In genomic region chr6:142232206-142233044, GRCh38 we compare ENCODE assay signal across 8 cellular contexts.
DNase-seq lines count a peak whose midpoint lies in the region; ATAC-seq and TF ChIP-seq lines count a peak whose summit lies in the region.
"Not testable (repeated sequence)": the region's sequence is repeated elsewhere in the genome, so short reads cannot be mapped to it uniquely, and the experiment has no call there.

No MANE protein-coding gene starts in this region.

- not testable (repeated sequence) for H3K4me3 ChIP-seq in BJ (ENCODE audit: low read depth, low read length); NB4 (ENCODE audit: low read depth, low read length); RWPE2 (ENCODE audit: severe bottlenecking); lower lobe of right lung

- DNase-seq in BJ (ENCODE audit: low read depth); RWPE2 (ENCODE audit: low spot score); lower lobe of right lung: not testable (repeated sequence)
- DNase-seq in NB4 (ENCODE audit: low read depth) (peak; percentile 9), activated T-cell treated with anti-CD3 and anti-CD28 coated beads for 4 hours (peak; percentile 2), ecto neural progenitor cell (ENCODE audit: low spot score) (peak; percentile 73)
- peak; percentile 12 for DNase-seq in stimulated activated CD4-positive, alpha-beta T cell treated with anti-CD3 and anti-CD28 coated beads, Interleukin-4, amount 100 ng/mL, for 1 hour

- CTCF ChIA-PET in BJ (lab: Yijun Ruan, JAX): interaction anchor here (0.6 to 1.6 kb wide), 5 partner anchors 17 to 164 kb away, joined by 3 to 5 read pairs (median 3); no protein-coding TSS in a partner anchor

- intact Hi-C loops in lower lobe of right lung (cut with DNase I): not testable (repeated sequence)

- POLR2A ChIA-PET in BJ (lab: Charles Lee): not testable (repeated sequence)

- not testable (repeated sequence) for H3K9me3 ChIP-seq in RWPE2 (ENCODE audit: severe bottlenecking); lower lobe of right lung

- H3K27ac ChIP-seq in RWPE2 (ENCODE audit: poor library complexity, severe bottlenecking); lower lobe of right lung: not testable (repeated sequence)

- not testable (repeated sequence) for H3K36me3 ChIP-seq in BJ (ENCODE audit: control insufficient read depth, insufficient read depth, low read length); RWPE2 (ENCODE audit: low read depth); lower lobe of right lung

- not testable (repeated sequence) for TF ChIP-seq POLR2A in NB4 (IDR thresholded peaks at IDR 0.05; ENCODE audit: extremely low read depth, insufficient read length)

- TF ChIP-seq CTCF in BJ (IDR thresholded peaks at IDR 0.05; ENCODE audit: insufficient read depth, low read depth, low read length): 0 out of 2 replicates have a peak, but pooled peaks have one; percentile 28
- not testable (repeated sequence) for TF ChIP-seq CTCF in NB4 (IDR thresholded peaks at IDR 0.05; ENCODE audit: low read depth, low read length)
- TF ChIP-seq CTCF in RWPE2 (IDR thresholded peaks at IDR 0.05; ENCODE audit: poor library complexity, severe bottlenecking): peak; percentile 41
- TF ChIP-seq CTCF in lower lobe of right lung (IDR thresholded peaks at IDR 0.05): peak; percentile 22

- not testable (repeated sequence) for H3K4me1 ChIP-seq in RWPE2 (ENCODE audit: insufficient read depth, poor library complexity, severe bottlenecking); lower lobe of right lung

- ATAC-seq in GM21423 (IDR thresholded peaks at IDR 0.05; ENCODE audit: unreplicated experiment) (peak; percentile 67), RWPE2 (ENCODE audit: low read depth) (peak; percentile 56; the same call in 2 of the 3 replicates), lower lobe of right lung (peak in 1 of 2 donors; percentile 36)

- not testable (repeated sequence) for H3K27me3 ChIP-seq in BJ (ENCODE audit: control insufficient read depth, insufficient read depth, low read length); RWPE2 (ENCODE audit: insufficient read depth, poor library complexity, severe bottlenecking); lower lobe of right lung (ENCODE audit: low read depth)
